Comparison of ENCODE assay signal across 20 cellular contexts in genomic region chr17:20270336-20270735, GRCh38.
DNase-seq lines count a peak whose midpoint lies in the region; ATAC-seq and TF ChIP-seq lines count a peak whose summit lies in the region.
"Had no signal": no experiment of that assay in that cellular context is flagged by ENCODE, and none has a peak within 500 bp of the region (broad histone marks: within the 10 kb centered on the region; RNA-seq: fewer than 3 reads in every experiment).

No MANE protein-coding gene starts in this region.

- H3K27ac Mint-ChIP-seq in activated naive CD4-positive, alpha-beta T cell treated with anti-CD3 and anti-CD28 coated beads, Interleukin-2, amount 10 ng/mL, durations not matched to agents 7 days and 5 days = peak overlapping the region; percentile 88
- peak overlapping the region in 5 of 7 donors; percentile 17 to 89 (median 53) for H3K27ac Mint-ChIP-seq in CD4-positive, alpha-beta memory T cell
- peak overlapping the region; percentile 89 to 93 for H3K27ac Mint-ChIP-seq in T-cell

- H3K9me3 Mint-ChIP-seq in activated naive CD4-positive, alpha-beta T cell treated with anti-CD3 and anti-CD28 coated beads, Interleukin-2, amount 10 ng/mL, durations not matched to agents 7 days and 5 days = peaks cover 2% of the 10 kb centered on the region
- H3K9me3 Mint-ChIP-seq in CD4-positive, alpha-beta memory T cell = no peaks in the 10 kb centered on the region
- no peaks in the 10 kb centered on the region for H3K9me3 Mint-ChIP-seq in T-cell

- H3K4me1 ChIP-seq in CD4-positive, alpha-beta memory T cell (ENCODE audit: insufficient read depth, low read length) = peaks cover 92% of the 10 kb centered on the region
- H3K4me1 ChIP-seq in spleen (peaks cover 0 to 46% (median 18%) of the 10 kb centered on the region in 6 donors), left lung (no peaks in the 10 kb centered on the region)

- no peak overlapping the region for H3K4me3 ChIP-seq in CD4-positive, alpha-beta memory T cell (ENCODE audit: low read length in 2 of 2)
- H3K4me3 ChIP-seq in spleen (no peak overlapping the region), left lung (no peak overlapping the region), WERI-Rb-1 (ENCODE audit: low read depth, low read length) (no peak overlapping the region)
- H3K4me3 ChIP-seq: GM23248, MG63, PC-9, SJCRH30 had no signal

- CTCF ChIA-PET in activated naive CD4-positive, alpha-beta T cell treated with anti-CD3 and anti-CD28 coated beads, Interleukin-2, amount 10 ng/mL, durations not matched to agents 7 days and 5 days (lab: Charles Lee) = interaction anchor here (0.7 to 1.6 kb wide), 4 partner anchors 14 to 45 kb away, joined by 3 to 9 read pairs (median 4); no protein-coding TSS in a partner anchor
- CTCF ChIA-PET in CD4-positive, alpha-beta memory T cell (lab: Charles Lee; ENCODE audit: partially characterized antibody) = interaction anchor here (2.7 kb wide), 1 partner anchor 42 kb away, joined by 10 read pairs; no protein-coding TSS in a partner anchor
- CTCF ChIA-PET in T-cell (lab: Charles Lee) = interaction anchor here in 1 of 2 donors (0.6 kb wide), 1 partner anchor 40 kb away, joined by 8 read pairs; no protein-coding TSS in a partner anchor

- ATAC-seq in T-cell (replicated peaks in 1 of 4) = no peak
- no peak for ATAC-seq in left lung
- ATAC-seq: Right ventricle myocardium inferior, SK-N-SH treated with all-trans-retinoic acid at 6 μM for 48 hours had no signal

- TF ChIP-seq CTCF in spleen (IDR thresholded peaks at IDR 0.05 in 8 of 11, conservative IDR thresholded peaks at IDR 0.05 in 3 of 11) (no peak), left lung (IDR thresholded peaks at IDR 0.05) (no peak), WERI-Rb-1 (IDR thresholded peaks at IDR 0.05; ENCODE audit: low read depth, low read length) (no peak)

- no peak overlapping the region for H3K4me3 Mint-ChIP-seq in activated naive CD4-positive, alpha-beta T cell treated with anti-CD3 and anti-CD28 coated beads, Interleukin-2, amount 10 ng/mL, durations not matched to agents 7 days and 5 days
- peak overlapping the region in 2 of 8 donors; percentile 4 to 49 for H3K4me3 Mint-ChIP-seq in CD4-positive, alpha-beta memory T cell
- H3K4me3 Mint-ChIP-seq in T-cell = peak overlapping the region in 1 of 3 donors; percentile 69

- WGBS in spleen, 5 donors = 83 to 98% (median 95%) methylated on average over 3 of the region's 3 CpGs

- no peak for DNase-seq in activated naive CD4-positive, alpha-beta T cell treated with anti-CD3 and anti-CD28 coated beads, Interleukin-2, amount 10 ng/mL, durations not matched to agents 7 days and 5 days
- no peak for DNase-seq in activated naive CD4-positive, alpha-beta T cell treated with anti-CD3 and anti-CD28 coated beads, Interleukin-2, amount 50 U/mL, for 16 hours
- DNase-seq in CD4-positive, alpha-beta memory T cell = no peak
- DNase-seq in T-cell = no peak
- no peak for DNase-seq in spleen
- DNase-seq in left lung = no peak
- DNase-seq in SKM-1 (lab: John Stamatoyannopoulos, UW; ENCODE audit: unreplicated experiment) = no peak
- no peak for DNase-seq in WERI-Rb-1
- DNase-seq: C1 segment of cervical spinal cord; GM23248; H7; KG1; MG63; NCI-H526; NCI-H82; NK-92 treated with Interleukin-12 subunit alpha and Interleukin-12 subunit beta, amount 100 ng/mL, for 24 hours; PC-9; SJCRH30 had no signal

- intact Hi-C loops in CD4-positive, alpha-beta memory T cell (cut with micrococcal nuclease) = loop anchor here (5.0 kb wide), 1 partner anchor 38 kb away; no protein-coding TSS in a partner anchor
- intact Hi-C loops in spleen (cut with DNase I; ENCODE audit: low total_unique reads) (no loop called here), left lung (cut with DNase I) (no loop called here)

- POLR2A ChIA-PET in CD4-positive, alpha-beta memory T cell (lab: Charles Lee; ENCODE audit: partially characterized antibody) = no interaction called here
- POLR2A ChIA-PET in T-cell (lab: Charles Lee) = no interaction called here

- peaks cover 76% of the 10 kb centered on the region for H3K4me1 Mint-ChIP-seq in activated naive CD4-positive, alpha-beta T cell treated with anti-CD3 and anti-CD28 coated beads, Interleukin-2, amount 10 ng/mL, durations not matched to agents 7 days and 5 days
- peaks cover 43 to 85% (median 65%) of the 10 kb centered on the region in 4 donors for H3K4me1 Mint-ChIP-seq in CD4-positive, alpha-beta memory T cell
- H3K4me1 Mint-ChIP-seq in T-cell = peaks cover 81 to 90% (median 87%) of the 10 kb centered on the region in 3 donors

- peaks cover 2% of the 10 kb centered on the region for H3K36me3 Mint-ChIP-seq in activated naive CD4-positive, alpha-beta T cell treated with anti-CD3 and anti-CD28 coated beads, Interleukin-2, amount 10 ng/mL, durations not matched to agents 7 days and 5 days
- H3K36me3 Mint-ChIP-seq in CD4-positive, alpha-beta memory T cell = no peaks in the 10 kb centered on the region
- no peaks in the 10 kb centered on the region for H3K36me3 Mint-ChIP-seq in T-cell

- no peaks in the 10 kb centered on the region for H3K27me3 Mint-ChIP-seq in activated naive CD4-positive, alpha-beta T cell treated with anti-CD3 and anti-CD28 coated beads, Interleukin-2, amount 10 ng/mL, durations not matched to agents 7 days and 5 days
- H3K27me3 Mint-ChIP-seq in CD4-positive, alpha-beta memory T cell = no peaks in the 10 kb centered on the region
- H3K27me3 Mint-ChIP-seq in T-cell = no peaks in the 10 kb centered on the region

- no peaks in the 10 kb centered on the region for H3K27me3 ChIP-seq in CD4-positive, alpha-beta memory T cell (ENCODE audit: insufficient read depth, low read length)
- H3K27me3 ChIP-seq in spleen (replicated peaks in 1 of 7) (no peaks in the 10 kb centered on the region), left lung (no peaks in the 10 kb centered on the region), WERI-Rb-1 (ENCODE audit: insufficient read depth, low read depth, severe bottlenecking) (no peaks in the 10 kb centered on the region)
- H3K27me3 ChIP-seq: MG63, SJCRH30 had no signal

- no peaks in the 10 kb centered on the region for H3K9me3 ChIP-seq in CD4-positive, alpha-beta memory T cell (ENCODE audit: control insufficient read depth in 1 of 2, low read length in 2 of 2)
- H3K9me3 ChIP-seq in spleen (no peaks in the 10 kb centered on the region), left lung (no peaks in the 10 kb centered on the region), WERI-Rb-1 (ENCODE audit: severe bottlenecking) (no peaks in the 10 kb centered on the region)
- H3K9me3 ChIP-seq: MG63, SJCRH30 had no signal

- no peak overlapping the region for H3K27ac ChIP-seq in CD4-positive, alpha-beta memory T cell (ENCODE audit: low read depth, low read length)
- H3K27ac ChIP-seq in spleen = peak overlapping the region in 6 of 8 donors; percentile 13 to 66 (median 56)
- no peak overlapping the region for H3K27ac ChIP-seq in left lung
- no peak overlapping the region for H3K27ac ChIP-seq in WERI-Rb-1
- H3K27ac ChIP-seq: GM23248, PC-9, SJCRH30 had no signal

- no peak for TF ChIP-seq POLR2A in spleen (IDR thresholded peaks at IDR 0.05)

- no peaks in the 10 kb centered on the region for H3K36me3 ChIP-seq in CD4-positive, alpha-beta memory T cell (ENCODE audit: insufficient read depth, low read length)
- H3K36me3 ChIP-seq in spleen = peaks cover 0 to 16% (median 0%) of the 10 kb centered on the region in 6 donors
- peaks cover 0 to 6% of the 10 kb centered on the region in 2 donors for H3K36me3 ChIP-seq in left lung
- no peaks in the 10 kb centered on the region for H3K36me3 ChIP-seq in WERI-Rb-1
- H3K36me3 ChIP-seq: MG63 had no signal

Comparison
In these comparisons a context has a peak if more than half of its experiments do, and no peak if none do; other contexts are left out.
1. H3K27ac ChIP-seq: peak in spleen (6 of 8); none in CD4-positive, alpha-beta memory T cell (single experiment), left lung (0 of 2) and WERI-Rb-1 (single experiment).
2. Peak in every context shown above with its lines, with median percentiles within 50 percentile points of each other: H3K27ac Mint-ChIP-seq.